ENCODE assay signal across 10 cellular contexts in genomic region chr12:57620936-57621496, GRCh38. TPM values are rescaled to one million over a fixed set of nuclear protein-coding genes. Genes with fewer than 3 reads are reported as not detected.
DNase-seq lines count a peak whose midpoint lies in the region; ATAC-seq and TF ChIP-seq lines count a peak whose summit lies in the region.
"Had no signal": no experiment of that assay in that cellular context is flagged by ENCODE, and none has a peak within 500 bp of the region (broad histone marks: within the 10 kb centered on the region; RNA-seq: fewer than 3 reads in every experiment).

No MANE protein-coding gene starts in this region.

- DNase-seq in AG04449 (ENCODE audit: low read depth, low spot score): no peak
- no peak for DNase-seq in dorsolateral prefrontal cortex
- DNase-seq in SK-N-DZ (ENCODE audit: low spot score): no peak
- DNase-seq: NCI-H510A had no signal

- H3K4me3 ChIP-seq in AG04449 (ENCODE audit: low read depth, low read length): peak overlapping the region; percentile 50
- H3K4me3 ChIP-seq in dorsolateral prefrontal cortex: peak overlapping the region; percentile 30 to 76 (median 56)
- peak overlapping the region; percentile 33 to 69 for H3K4me3 ChIP-seq in muscle layer of duodenum (ENCODE audit: low read depth in 1 of 2, low read length in 2 of 2)

- H3K27me3 Mint-ChIP-seq in IgD-negative memory B cell: peaks cover 76% of the 10 kb centered on the region

- peaks cover 0 to 25% of the 10 kb centered on the region in 2 donors for H3K36me3 ChIP-seq in muscle layer of duodenum (ENCODE audit: control insufficient read depth in 1 of 2, insufficient read depth in 2 of 2, low read length in 2 of 2)

- H3K27ac Mint-ChIP-seq in IgD-negative memory B cell: peak overlapping the region in 1 of 3 donors; percentile 25

- H3K27me3 ChIP-seq in dorsolateral prefrontal cortex (peaks cover 0 to 31% (median 0%) of the 10 kb centered on the region in 45 donors), muscle layer of duodenum (ENCODE audit: low read depth, low read length) (peaks cover 54% of the 10 kb centered on the region)

- H3K4me1 Mint-ChIP-seq in IgD-negative memory B cell: peaks cover 21 to 25% (median 21%) of the 10 kb centered on the region in 3 donors

- TF ChIP-seq CTCF in AG04449 (IDR thresholded peaks at IDR 0.05; ENCODE audit: insufficient read depth, low read length, missing control alignments): no peak
- TF ChIP-seq CTCF in dorsolateral prefrontal cortex (IDR thresholded peaks at IDR 0.05 in 54 of 56, conservative IDR thresholded peaks at IDR 0.05 in 2 of 56; ENCODE audit: low read depth in 1 of 56, partially characterized antibody in 56 of 56): no peak

- POLR2A ChIA-PET in AG04449 (lab: Yijun Ruan, JAX): interaction anchor here (1.1 kb wide), 1 partner anchor 10 kb away, joined by 5 read pairs; the partner anchor contains the start of gene ARHGEF25

- no peaks in the 10 kb centered on the region for H3K36me3 Mint-ChIP-seq in IgD-negative memory B cell

- H3K27ac ChIP-seq in dorsolateral prefrontal cortex: peak overlapping the region in 2 of 59 donors; percentile 2 to 39
- no peak overlapping the region for H3K27ac ChIP-seq in muscle layer of duodenum (ENCODE audit: low read length)
- H3K27ac ChIP-seq: epithelial cell of prostate had no signal

- H3K4me3 Mint-ChIP-seq in IgD-negative memory B cell: peak overlapping the region; percentile 28 to 93 (median 80)

- no peaks in the 10 kb centered on the region for H3K9me3 Mint-ChIP-seq in IgD-negative memory B cell

- intact Hi-C loops in dorsolateral prefrontal cortex (cut with DNase I): loop anchor here (1.0 to 2.0 kb wide), 2 partner anchors 36 to 38 kb away; no protein-coding TSS in a partner anchor

- ATAC-seq in HG02571 (IDR thresholded peaks at IDR 0.05; ENCODE audit: unreplicated experiment) (no peak), HG02852 (IDR thresholded peaks at IDR 0.05; ENCODE audit: unreplicated experiment) (no peak), HG03045 (IDR thresholded peaks at IDR 0.05; ENCODE audit: unreplicated experiment) (no peak)

- CTCF ChIA-PET in AG04449 (lab: Yijun Ruan, JAX): interaction anchor here (0.7 to 9.3 kb wide), 13 partner anchors 9 to 162 kb away, joined by 3 to 186 read pairs (median 8); partner anchors contain the start of genes ARHGEF25, B4GALNT1, DTX3 and GLI1

- no peaks in the 10 kb centered on the region for H3K9me3 ChIP-seq in muscle layer of duodenum (ENCODE audit: control insufficient read depth in 1 of 2, low read length in 2 of 2)

- H3K4me1 ChIP-seq in muscle layer of duodenum (ENCODE audit: control insufficient read depth in 1 of 2, insufficient read depth in 2 of 2, low read length in 2 of 2): peaks cover 6 to 17% of the 10 kb centered on the region in 2 donors

RNA-seq across cellular contexts. Expression of gene ARHGEF25, which starts 9.8 kb away (rescaled TPM):
- not detected for polyA plus RNA-seq in IgD-negative memory B cell
- 100 to 1,000 TPM in 54 of 120 experiments, 10 to 100 TPM in 66; 29.1 to 145 (median 96.5) TPM for total RNA-seq in dorsolateral prefrontal cortex
- 51.9 and 69.7 TPM in 2 replicates for polyA plus RNA-seq in SK-N-DZ (2014; cell fraction: cytosol; rRNA removed)
- polyA plus RNA-seq in SK-N-DZ (2014; cell fraction: nucleus; rRNA removed): 189 and 482 TPM in 2 replicates

RNA-seq across cellular contexts. Expression of gene B4GALNT1, which starts 12.0 kb away (rescaled TPM):
- polyA plus RNA-seq in IgD-negative memory B cell: not detected
- total RNA-seq in dorsolateral prefrontal cortex: 100 to 1,000 TPM in 16 of 120 experiments, 10 to 100 TPM in 104; 23.9 to 123 (median 85.1) TPM
- polyA plus RNA-seq in SK-N-DZ (2014; cell fraction: cytosol; rRNA removed): 47.9 and 73.7 TPM in 2 replicates
- 154 and 191 TPM in 2 replicates for polyA plus RNA-seq in SK-N-DZ (2014; cell fraction: nucleus; rRNA removed)

RNA-seq across cellular contexts. Expression of gene DTX3, which starts 16.4 kb away (rescaled TPM):
- 0.91 TPM for polyA plus RNA-seq in IgD-negative memory B cell
- 100 to 1,000 TPM in 112 of 120 experiments, 10 to 100 TPM in 8; 85.9 to 178 (median 123) TPM for total RNA-seq in dorsolateral prefrontal cortex
- polyA plus RNA-seq in SK-N-DZ (2014; cell fraction: cytosol; rRNA removed): 52.8 and 68.0 TPM in 2 replicates
- polyA plus RNA-seq in SK-N-DZ (2014; cell fraction: nucleus; rRNA removed): 222 and 224 TPM in 2 replicates

RNA-seq across cellular contexts. Expression of gene PIP4K2C, which starts 30.0 kb away (rescaled TPM):
- polyA plus RNA-seq in IgD-negative memory B cell: 15.5 TPM
- 100 to 1,000 TPM in 2 of 120 experiments, 10 to 100 TPM in 118; 37.9 to 103 (median 73.9) TPM for total RNA-seq in dorsolateral prefrontal cortex
- polyA plus RNA-seq in SK-N-DZ (2014; cell fraction: cytosol; rRNA removed): 21.4 and 26.5 TPM in 2 replicates
- polyA plus RNA-seq in SK-N-DZ (2014; cell fraction: nucleus; rRNA removed): 19.3 and 24.9 TPM in 2 replicates
